ENCODE assay signal across 1 cellular context in genomic region chr6:158835616-158836221, GRCh38.
TF ChIP-seq lines count a peak whose summit lies in the region.

No MANE protein-coding gene starts in this region.

TF ChIP-seq in K562, 482 proteins besides CTCF, POLR2A, EP300 and RAD21 (continued from another document and continues in another):
- TF ChIP-seq MGA (IDR thresholded peaks at IDR 0.05) (peak; percentile 47; the same call in 1 of the 2 replicates), FOXK2 (conservative IDR thresholded peaks at IDR 0.05 in 1 of 2, IDR thresholded peaks at IDR 0.05 in 1 of 2; ENCODE audit: low read depth in 2 of 2) (0 out of 4 replicates have a peak, but pooled peaks of 1 of the 2 experiments have one; percentile 29), HMGN3 (IDR thresholded peaks at IDR 0.05; ENCODE audit: borderline replicate concordance, extremely low read depth, insufficient read length, low read depth, low read length) (peak; percentile 64), RERE (CRISPR knock-in tag; IDR thresholded peaks at IDR 0.05; ENCODE audit: borderline replicate concordance) (no peak), ZNF184 (CRISPR knock-in tag; IDR thresholded peaks at IDR 0.05) (no peak), REST (CRISPR knock-in tag; IDR thresholded peaks at IDR 0.05; ENCODE audit: low read depth) (no peak), NR3C1 (CRISPR knock-in tag; IDR thresholded peaks at IDR 0.05) (no peak), NCOR1 (IDR thresholded peaks at IDR 0.05) (no peak), TBP (optimal IDR thresholded peaks at IDR 0.05; ENCODE audit: low read depth, low read length) (peak; percentile 10), TAF1 (IDR thresholded peaks at IDR 0.05; ENCODE audit: control insufficient read depth, extremely low read depth, insufficient read depth, low read length, severe bottlenecking) (peak; percentile 6), PHF8 (IDR thresholded peaks at IDR 0.05; ENCODE audit: borderline replicate concordance, low read length) (peak; percentile 22; the same call in 1 of the 2 replicates), MAZ (CRISPR knock-in tag; conservative IDR thresholded peaks at IDR 0.05 in 1 of 2, IDR thresholded peaks at IDR 0.05 in 1 of 2) (peak in 1 of 2 experiments; percentile 88; a peak in 2 of 4 replicates), E2F4 (CRISPR knock-in tag; IDR thresholded peaks at IDR 0.05; ENCODE audit: low read depth) (0 out of 2 replicates have a peak, but pooled peaks have one; percentile 19), TRIM25 (IDR thresholded peaks at IDR 0.05; ENCODE audit: borderline replicate concordance) (no peak), MBD2 (IDR thresholded peaks at IDR 0.05; ENCODE audit: borderline replicate concordance, low read depth) (peak; percentile 33; the same call in 1 of the 2 replicates), CREB1 (IDR thresholded peaks at IDR 0.05) (peak; percentile 80), CREB1 (CRISPR knock-in tag; IDR thresholded peaks at IDR 0.05) (peak; percentile 76; the same call in 1 of the 2 replicates), NCOA1 (IDR thresholded peaks at IDR 0.05; ENCODE audit: low read depth) (peak; percentile 41; the same call in 1 of the 2 replicates), LCOR (CRISPR knock-in tag; IDR thresholded peaks at IDR 0.05) (0 out of 2 replicates have a peak, but pooled peaks have one; percentile 25), MEF2A (IDR thresholded peaks at IDR 0.05; ENCODE audit: control insufficient read depth, low read depth, low read length) (no peak), CBFB (CRISPR knock-in tag; IDR thresholded peaks at IDR 0.05) (0 out of 2 replicates have a peak, but pooled peaks have one; percentile 15), ETS1 (conservative IDR thresholded peaks at IDR 0.05; ENCODE audit: control insufficient read depth, low read depth, low read length) (no peak), SIN3B (IDR thresholded peaks at IDR 0.05; ENCODE audit: low read depth) (no peak), SIRT6 (IDR thresholded peaks at IDR 0.05; ENCODE audit: low read depth, low read length) (no peak), THRA (IDR thresholded peaks at IDR 0.05) (no peak)
